10 cellular contexts compared by ENCODE assay signal in genomic region chr1:118563969-118564951, GRCh38.
DNase-seq lines count a peak whose midpoint lies in the region; ATAC-seq and TF ChIP-seq lines count a peak whose summit lies in the region.
"Had no signal": no experiment of that assay in that cellular context is flagged by ENCODE, and none has a peak within 500 bp of the region (broad histone marks: within the 10 kb centered on the region; RNA-seq: fewer than 3 reads in every experiment).

No MANE protein-coding gene starts in this region.

- ATAC-seq in GM18508 (IDR thresholded peaks at IDR 0.05; ENCODE audit: insufficient read depth, unreplicated experiment) (peak; percentile 73), HG03039 (IDR thresholded peaks at IDR 0.05; ENCODE audit: unreplicated experiment) (no peak)
- ATAC-seq: left lobe of liver had no signal

- no peaks in the 10 kb centered on the region for H3K9me3 ChIP-seq in osteoblast (ENCODE audit: low read depth, low read length)

- DNase-seq in HFF-Myc (ENCODE audit: extremely low read depth, low read depth), result no peak
- DNase-seq in NOMO-1 (lab: John Stamatoyannopoulos, UW; ENCODE audit: unreplicated experiment in 2 of 2), result peak; percentile 38 to 60
- DNase-seq in osteoblast (ENCODE audit: insufficient read length, low spot score, missing footprints), result no peak
- DNase-seq in AML-193 (lab: John Stamatoyannopoulos, UW), result no peak
- no peak for DNase-seq in COR-L47 (lab: John Stamatoyannopoulos, UW)
- no peak for DNase-seq in NCI-H774 (lab: John Stamatoyannopoulos, UW)
- DNase-seq: cortex of kidney had no signal

- no peak overlapping the region for H2AFZ ChIP-seq in osteoblast (ENCODE audit: low read length)

- no peaks in the 10 kb centered on the region for H3K79me2 ChIP-seq in osteoblast (ENCODE audit: insufficient read depth, low read length)

- no peak overlapping the region for H3K27ac ChIP-seq in osteoblast (ENCODE audit: low read depth, low read length)

- H4K20me1 ChIP-seq in osteoblast (ENCODE audit: insufficient read depth, low read length), result no peaks in the 10 kb centered on the region

- H3K27me3 ChIP-seq in osteoblast (ENCODE audit: insufficient read depth, low read length), result no peaks in the 10 kb centered on the region

- H3K4me3 ChIP-seq in HFF-Myc (replicated peaks; ENCODE audit: low read depth, low read length), result no peak overlapping the region
- no peak overlapping the region for H3K4me3 ChIP-seq in osteoblast (ENCODE audit: insufficient read depth, low read length)

- H3K36me3 ChIP-seq in osteoblast (ENCODE audit: insufficient read depth, low read length), result no peaks in the 10 kb centered on the region

- no peaks in the 10 kb centered on the region for H3K4me1 ChIP-seq in osteoblast (ENCODE audit: insufficient read depth, low read length)

- peak; percentile 9 for TF ChIP-seq CTCF in HFF-Myc (IDR thresholded peaks at IDR 0.05; ENCODE audit: low read depth, low read length, missing control alignments)
- TF ChIP-seq CTCF in osteoblast (IDR thresholded peaks at IDR 0.05; ENCODE audit: extremely low read depth, low read depth, low read length), result peak; percentile 24

- H3K4me2 ChIP-seq in osteoblast (ENCODE audit: insufficient read depth, low read length), result no peak overlapping the region

Comparison
In these comparisons a context has a peak if more than half of its experiments do, and no peak if none do; other contexts are left out.
1. DNase-seq: peak in NOMO-1 (2 of 2); none in HFF-Myc (single experiment), osteoblast (single experiment), AML-193 (0 of 2), COR-L47 (single experiment) and NCI-H774 (single experiment).